8 cellular contexts compared by ENCODE assay signal in genomic region chr19:5036733-5037681, GRCh38.
DNase-seq lines count a peak whose midpoint lies in the region; ATAC-seq and TF ChIP-seq lines count a peak whose summit lies in the region.
"Had no signal": no experiment of that assay in that cellular context is flagged by ENCODE, and none has a peak within 500 bp of the region (broad histone marks: within the 10 kb centered on the region; RNA-seq: fewer than 3 reads in every experiment).

No MANE protein-coding gene starts in this region.

- peaks cover 30% of the 10 kb centered on the region for H3K36me3 Mint-ChIP-seq in brain

- no peaks in the 10 kb centered on the region for H3K27me3 Mint-ChIP-seq in brain

- TF ChIP-seq CTCF in brain (conservative IDR thresholded peaks at IDR 0.05), result no peak

- H3K27ac Mint-ChIP-seq in brain, result peak overlapping the region; percentile 91 to 98 (median 97)

- H3K4me3 Mint-ChIP-seq in brain, result peak overlapping the region; percentile 30 to 79 (median 57)

- no peaks in the 10 kb centered on the region for H3K9me3 Mint-ChIP-seq in brain

- no peak for ATAC-seq in HG03469 (IDR thresholded peaks at IDR 0.05; ENCODE audit: unreplicated experiment)
- ATAC-seq in GM18867 (IDR thresholded peaks at IDR 0.05; ENCODE audit: unreplicated experiment), result no peak
- ATAC-seq: left lung had no signal

- H3K4me1 Mint-ChIP-seq in brain, result peaks cover 56% of the 10 kb centered on the region

- DNase-seq in NCI-H1105 (lab: John Stamatoyannopoulos, UW) (peak; percentile 54), hippocampal formation (lab: John Stamatoyannopoulos, UW) (peak; percentile 53 to 59), stromal cell of bone marrow (ENCODE audit: low read depth) (peak; percentile 12), NOMO-1 treated with dmso at 0.1 percent for 144 hours (lab: John Stamatoyannopoulos, UW; ENCODE audit: unreplicated experiment) (no peak)
- DNase-seq: left lung had no signal
